Comparison of ENCODE assay signal across 9 cellular contexts in the genomic region with DNA sequence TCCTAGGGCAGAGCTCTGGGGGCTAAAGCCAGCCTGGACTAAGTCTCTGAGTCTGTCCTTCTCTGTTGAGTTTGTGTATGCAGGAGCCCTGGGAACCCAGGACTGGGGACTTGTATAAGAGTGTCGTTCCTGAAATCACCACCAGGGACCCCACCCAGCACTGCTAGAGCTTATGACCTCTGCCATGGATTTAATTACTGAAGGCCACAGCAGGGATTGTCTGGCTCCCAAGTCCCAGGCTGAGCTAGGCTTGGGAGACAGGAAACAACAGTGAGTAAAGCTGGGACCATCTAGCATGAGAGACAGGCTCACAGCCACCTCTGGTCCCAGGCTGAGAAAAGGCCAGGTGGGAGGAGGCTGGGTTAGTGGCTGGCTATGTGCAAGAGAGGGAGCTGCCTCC. TPM values are rescaled to one million over a fixed set of nuclear protein-coding genes. Genes with fewer than 3 reads are reported as not detected.
DNase-seq lines count a peak whose midpoint lies in the region; ATAC-seq, FAIRE-seq and TF ChIP-seq lines count a peak whose summit lies in the region.
"Had no signal": no experiment of that assay in that cellular context is flagged by ENCODE, and none has a peak within 500 bp of the region (broad histone marks: within the 10 kb centered on the region; RNA-seq: fewer than 3 reads in every experiment).

No MANE protein-coding gene starts in this region.

- no peak overlapping the region for H2AFZ ChIP-seq in PC-9

- DNase-seq in D721Med (ENCODE audit: insufficient read length, low spot score) (no peak), PC-9 (peak; percentile 68 to 92), left ventricle myocardium superior (no peak), renal cortical epithelial cell (ENCODE audit: low read depth) (peak; percentile 82), cerebellar cortex (ENCODE audit: low spot score) (no peak)
- peak in 1 of 2 donors; percentile 51 for DNase-seq in activated naive CD4-positive, alpha-beta T cell treated with anti-CD3 and anti-CD28 coated beads, Interleukin-2, amount 50 U/mL, for 72 hours (ENCODE audit: low spot score in 2 of 2)

- peak overlapping the region in 1 of 2 donors; percentile 9 for H3K27ac Mint-ChIP-seq in activated naive CD4-positive, alpha-beta T cell treated with anti-CD3 and anti-CD28 coated beads, Interleukin-2, amount 50 U/mL, for 72 hours

- peaks cover 3% of the 10 kb centered on the region for H3K4me1 ChIP-seq in HEK293 (ENCODE audit: control insufficient read depth, insufficient read depth, low read length)
- H3K4me1 ChIP-seq in PC-9 (replicated peaks; ENCODE audit: insufficient read depth) = peaks cover 88% of the 10 kb centered on the region

- H3K9me3 ChIP-seq in HEK293 (ENCODE audit: control insufficient read depth, insufficient read depth, low read depth, low read length) (no peaks in the 10 kb centered on the region), PC-9 (ENCODE audit: insufficient read depth, low read depth) (no peaks in the 10 kb centered on the region)

- no TSS peak for BruUV-seq in PC-9 (replicated peaks; lab: Mats Ljungman, UMichigan)

- H4K20me1 ChIP-seq in PC-9 (ENCODE audit: insufficient read depth) = no peaks in the 10 kb centered on the region; the same call in 1 of the 2 replicates

- intact Hi-C loops in PC-9 (cut with micrococcal nuclease; ENCODE audit: unreplicated experiment) (loop anchor here (1.0 to 2.0 kb wide), 3 partner anchors 8 to 41 kb away; no protein-coding TSS in a partner anchor), left ventricle myocardium superior (cut with micrococcal nuclease) (no loop called here)

- H3K27ac ChIP-seq in HEK293 (ENCODE audit: extremely low read depth, low read depth, low read length) = no peak overlapping the region
- H3K27ac ChIP-seq in PC-9 = peak overlapping the region; percentile 95

- peaks cover 67% of the 10 kb centered on the region for H3F3A ChIP-seq in PC-9 (ENCODE audit: insufficient read depth, low read depth)

- no peaks in the 10 kb centered on the region for H3K36me3 Mint-ChIP-seq in activated naive CD4-positive, alpha-beta T cell treated with anti-CD3 and anti-CD28 coated beads, Interleukin-2, amount 50 U/mL, for 72 hours

- H3K36me3 ChIP-seq in HEK293 (ENCODE audit: control insufficient read depth in 2 of 2, insufficient read depth in 1 of 2, low read length in 2 of 2) (no peaks in the 10 kb centered on the region; a peak in 1 of 3 replicates), PC-9 (ENCODE audit: low read depth) (no peaks in the 10 kb centered on the region)

- FAIRE-seq in D721Med (lab: Jason Lieb, UNC) = no peak
- FAIRE-seq: TTC549 had no signal

- H3K4me3 ChIP-seq in HEK293 (ENCODE audit: low read depth, low read length) (no peak overlapping the region), PC-9 (peak overlapping the region; percentile 81; the same call in 1 of the 2 replicates)

- peaks cover 34% of the 10 kb centered on the region for H3K79me2 ChIP-seq in PC-9 (ENCODE audit: low read depth)

- CTCF ChIA-PET in HEK293 (lab: Yijun Ruan, JAX) (interaction anchor here (0.7 to 1.8 kb wide), 18 partner anchors 8 to 85 kb away, joined by 3 to 9 read pairs (median 4); no protein-coding TSS in a partner anchor), PC-9 (lab: Charles Lee) (interaction anchor here (0.6 to 4.2 kb wide), 4 partner anchors 11 to 445 kb away, joined by 5 to 33 read pairs (median 9); no protein-coding TSS in a partner anchor)

- H3K9me2 ChIP-seq in PC-9 (ENCODE audit: insufficient read depth) = no peaks in the 10 kb centered on the region

- H3K9me3 Mint-ChIP-seq in activated naive CD4-positive, alpha-beta T cell treated with anti-CD3 and anti-CD28 coated beads, Interleukin-2, amount 50 U/mL, for 72 hours = no peaks in the 10 kb centered on the region

- peak overlapping the region; percentile 96 for H3K4me2 ChIP-seq in PC-9

- peak; percentile 36 to 55 for ATAC-seq in activated naive CD4-positive, alpha-beta T cell treated with anti-CD3 and anti-CD28 coated beads, Interleukin-2, amount 50 U/mL, for 72 hours
- ATAC-seq in left ventricle myocardium superior = peak; percentile 66
- ATAC-seq in GM18861 (IDR thresholded peaks at IDR 0.05; ENCODE audit: unreplicated experiment) = no peak

- H3K27me3 ChIP-seq in PC-9 (ENCODE audit: insufficient read depth, low read depth) = no peaks in the 10 kb centered on the region

- TF ChIP-seq CTCF in D721Med (IDR thresholded peaks at IDR 0.05; ENCODE audit: insufficient read depth, missing control alignments) (peak; percentile 40), HEK293 (tag by site-specific recombination; IDR thresholded peaks at IDR 0.05) (0 out of 2 replicates have a peak, but pooled peaks have one; percentile 21), PC-9 (conservative IDR thresholded peaks at IDR 0.05) (peak; percentile 87)

- POLR2A ChIA-PET in HEK293 (lab: Yijun Ruan, JAX) (interaction anchor here (0.5 kb wide), 1 partner anchor 463 kb away, joined by 3 read pairs; no protein-coding TSS in a partner anchor), PC-9 (lab: Charles Lee; ENCODE audit: unreplicated experiment) (interaction anchor here (0.5 to 1.2 kb wide), 3 partner anchors 10 to 401 kb away, joined by 4 to 7 read pairs (median 5); no protein-coding TSS in a partner anchor)

TF ChIP-seq in HEK293, 187 proteins besides CTCF, POLR2A, EP300 and RAD21:
- TF ChIP-seq IKZF3 (tag by site-specific recombination; IDR thresholded peaks at IDR 0.05) = peak; percentile 62; the same call in 1 of the 2 replicates
- no peak for TF ChIP-seq SALL2 (tag by site-specific recombination; IDR thresholded peaks at IDR 0.05; ENCODE audit: borderline replicate concordance)
- TF ChIP-seq ZNF423 (tag by site-specific recombination; IDR thresholded peaks at IDR 0.05) = peak; percentile 23; the same call in 1 of the 2 replicates
- TF ChIP-seq GLIS1 (tag by site-specific recombination; IDR thresholded peaks at IDR 0.05) = 0 out of 2 replicates have a peak, but pooled peaks have one; percentile 27
- 0 out of 2 replicates have a peak, but pooled peaks have one; percentile 12 for TF ChIP-seq BCL11A (tag by site-specific recombination; IDR thresholded peaks at IDR 0.05; ENCODE audit: low read depth)
- peak; percentile 59; the same call in 1 of the 2 replicates for TF ChIP-seq ZIC2 (tag by site-specific recombination; IDR thresholded peaks at IDR 0.05)
- TF ChIP-seq ZNF302 (tag by site-specific recombination; IDR thresholded peaks at IDR 0.05; ENCODE audit: low read depth) = no peak
- TF ChIP-seq ZNF600 (tag by site-specific recombination; IDR thresholded peaks at IDR 0.05) = peak; percentile 40; the same call in 1 of the 2 replicates
- TF ChIP-seq ZBTB17 (tag by site-specific recombination; IDR thresholded peaks at IDR 0.05) = peak; percentile 48; the same call in 1 of the 2 replicates
- TF ChIP-seq, protein P1, sequence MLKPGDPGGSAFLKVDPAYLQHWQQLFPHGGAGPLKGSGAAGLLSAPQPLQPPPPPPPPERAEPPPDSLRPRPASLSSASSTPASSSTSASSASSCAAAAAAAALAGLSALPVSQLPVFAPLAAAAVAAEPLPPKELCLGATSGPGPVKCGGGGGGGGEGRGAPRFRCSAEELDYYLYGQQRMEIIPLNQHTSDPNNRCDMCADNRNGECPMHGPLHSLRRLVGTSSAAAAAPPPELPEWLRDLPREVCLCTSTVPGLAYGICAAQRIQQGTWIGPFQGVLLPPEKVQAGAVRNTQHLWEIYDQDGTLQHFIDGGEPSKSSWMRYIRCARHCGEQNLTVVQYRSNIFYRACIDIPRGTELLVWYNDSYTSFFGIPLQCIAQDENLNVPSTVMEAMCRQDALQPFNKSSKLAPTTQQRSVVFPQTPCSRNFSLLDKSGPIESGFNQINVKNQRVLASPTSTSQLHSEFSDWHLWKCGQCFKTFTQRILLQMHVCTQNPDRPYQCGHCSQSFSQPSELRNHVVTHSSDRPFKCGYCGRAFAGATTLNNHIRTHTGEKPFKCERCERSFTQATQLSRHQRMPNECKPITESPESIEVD (tag by site-specific recombination; IDR thresholded peaks at IDR 0.05) = no peak
- peak; percentile 23; the same call in 1 of the 2 replicates for TF ChIP-seq ZBTB20 (tag by site-specific recombination; IDR thresholded peaks at IDR 0.05)
- TF ChIP-seq ZNF707 (tag by site-specific recombination; IDR thresholded peaks at IDR 0.05) = no peak

RNA-seq across cellular contexts. Expression of a gene that starts 1.4 kb away (rescaled TPM):
- total RNA-seq in PC-9 (2021) = 97.0 and 108 TPM in 2 replicates
- 1 to 10 TPM; 1.3 to 1.9 TPM for total RNA-seq in activated naive CD4-positive, alpha-beta T cell treated with anti-CD3 and anti-CD28 coated beads, Interleukin-2, amount 50 U/mL, for 72 hours
- total RNA-seq in left ventricle myocardium superior = 8.3 TPM
- total RNA-seq in renal cortical epithelial cell = 56.6 and 63.0 TPM in 2 replicates

RNA-seq across cellular contexts. Expression of a gene that starts 33.1 kb away (rescaled TPM):
- total RNA-seq in PC-9 (2021) (0.23 TPM in 1 of 2 replicates, not detected in the other), left ventricle myocardium superior (not detected), renal cortical epithelial cell (0.05 TPM in 1 of 2 replicates, not detected in the other)
- under 1 TPM in 1 of 2 donors, not detected in 1; 0.16 TPM for total RNA-seq in activated naive CD4-positive, alpha-beta T cell treated with anti-CD3 and anti-CD28 coated beads, Interleukin-2, amount 50 U/mL, for 72 hours

Comparison
In these comparisons a context has a peak if more than half of its experiments do, and no peak if none do; other contexts are left out.
1. DNase-seq: peak in PC-9 (2 of 2) and renal cortical epithelial cell (single experiment); none in D721Med (single experiment), left ventricle myocardium superior (single experiment) and cerebellar cortex (single experiment).
2. CTCF ChIP-seq: peak in every context shown above with its lines; median percentile 87 in PC-9; 40 in D721Med; 21 in HEK293.